3 cellular contexts compared by ENCODE assay signal in genomic region chr6:39167321-39167720, GRCh38.
"Had no signal": no experiment of that assay in that cellular context is flagged by ENCODE, and none has a peak within 500 bp of the region (broad histone marks: within the 10 kb centered on the region; RNA-seq: fewer than 3 reads in every experiment).

No MANE protein-coding gene starts in this region.

- DNase-seq: GDM1, GF-D8 had no signal

- H3K4me3 ChIP-seq: GM12878 had no signal
